8 cellular contexts compared by ENCODE assay signal in genomic region chr3:195859061-195859845, GRCh38. TPM values are rescaled to one million over a fixed set of nuclear protein-coding genes. Genes with fewer than 3 reads are reported as not detected.
DNase-seq lines count a peak whose midpoint lies in the region; ATAC-seq and TF ChIP-seq lines count a peak whose summit lies in the region.

No MANE protein-coding gene starts in this region.

- H3K18ac ChIP-seq in IMR-90 (ENCODE audit: low read depth, low read length), result no peak overlapping the region

- peak; percentile 59 for ATAC-seq in IMR-90 (ENCODE audit: low read depth)
- ATAC-seq in RWPE2 (ENCODE audit: low read depth), result peak; percentile 28; the same call in 1 of the 3 replicates
- ATAC-seq in GM18505 (IDR thresholded peaks at IDR 0.05; ENCODE audit: unreplicated experiment), result no peak

- H4K20me1 ChIP-seq in IMR-90 (ENCODE audit: insufficient read depth, low read length), result no peaks in the 10 kb centered on the region

- in situ Hi-C loops in IMR-90 (cut with MboI; ENCODE audit: low sequenced_read_pairs), result no loop called here

- H3K9me3 Mint-ChIP-seq in osteocyte (ENCODE audit: unreplicated experiment), result no peaks in the 10 kb centered on the region

- H2BK15ac ChIP-seq in IMR-90 (ENCODE audit: low read depth, low read length), result no peak overlapping the region

- peak overlapping the region; percentile 84 for H2AFZ ChIP-seq in IMR-90 (replicated peaks; ENCODE audit: low read length, poor library complexity)

- peak; percentile 80 for TF ChIP-seq RAD21 in IMR-90 (IDR thresholded peaks at IDR 0.05; ENCODE audit: low read length)

- no peak overlapping the region for H4K8ac ChIP-seq in IMR-90 (ENCODE audit: low read depth in 2 of 2, low read length in 2 of 2)

- H3K36me3 Mint-ChIP-seq in osteocyte (ENCODE audit: unreplicated experiment), result no peaks in the 10 kb centered on the region

- peak overlapping the region; percentile 68 for H2AK9ac ChIP-seq in IMR-90 (replicated peaks; ENCODE audit: low read depth, low read length, poor library complexity)

- no peaks in the 10 kb centered on the region for H3K27me3 Mint-ChIP-seq in osteocyte (ENCODE audit: unreplicated experiment)

- CTCF ChIA-PET in IMR-90 (lab: Yijun Ruan, JAX), result interaction anchor here (0.9 to 2.6 kb wide), 4 partner anchors 8 to 55 kb away, joined by 3 to 19 read pairs (median 8); no protein-coding TSS in a partner anchor

- H3K9ac ChIP-seq in IMR-90 (ENCODE audit: low read depth, low read length), result no peak overlapping the region

- no peak overlapping the region for H3K27ac Mint-ChIP-seq in osteocyte (ENCODE audit: unreplicated experiment)

- peak; percentile 92 for TF ChIP-seq CTCF in IMR-90 (conservative IDR thresholded peaks at IDR 0.05; ENCODE audit: low read depth, low read length)
- TF ChIP-seq CTCF in RWPE2 (IDR thresholded peaks at IDR 0.05; ENCODE audit: poor library complexity, severe bottlenecking), result peak; percentile 96
- peak; percentile 96 for TF ChIP-seq CTCF in foreskin fibroblast (IDR thresholded peaks at IDR 0.05; ENCODE audit: low read depth, low read length)
- TF ChIP-seq CTCF in osteocyte (IDR thresholded peaks at IDR 0.05), result peak; percentile 92
- TF ChIP-seq CTCF in tibial artery (IDR thresholded peaks at IDR 0.05), result peak; percentile 95 to 97

- WGBS in IMR-90 (ENCODE audit: extremely low coverage in 2 of 2, insufficient read length in 1 of 2), 2 experiments, result 60% methylated on average over 1 of the region's 21 CpGs; no CpG with 5 or more reads in 1 of the 2 experiments

- DNase-seq in DMS53 (lab: John Stamatoyannopoulos, UW) (peak; percentile 69), IMR-90 (peak; percentile 44), RWPE2 (ENCODE audit: low spot score) (no peak), foreskin fibroblast (peak; percentile 50 to 85), osteocyte (ENCODE audit: extremely low spot score, unreplicated experiment) (no peak), tibial artery (peak; percentile 75 to 84)
- peak; percentile 59 for DNase-seq in activated effector memory CD4-positive, alpha-beta T cell treated with Interleukin-2 at 50 U/mL for 16 hours

- H3K4ac ChIP-seq in IMR-90 (ENCODE audit: low read depth, low read length), result no peak overlapping the region

- peak overlapping the region; percentile 35; the same call in 1 of the 2 replicates for H2AK5ac ChIP-seq in IMR-90 (ENCODE audit: low read depth, low read length)

- intact Hi-C loops in IMR-90 (cut with micrococcal nuclease), result loop anchor here (1.0 to 5.0 kb wide), 3 partner anchors 35 to 348 kb away; no protein-coding TSS in a partner anchor
- intact Hi-C loops in tibial artery (cut with DNase I; ENCODE audit: low total_unique reads), result no loop called here

- TF ChIP-seq POLR2A in IMR-90 (IDR thresholded peaks at IDR 0.05; ENCODE audit: low read depth, low read length), result no peak
- no peak for TF ChIP-seq POLR2A in GM18505 (IDR thresholded peaks at IDR 0.05; ENCODE audit: borderline replicate concordance, extremely low read depth, insufficient read depth, insufficient read length)

- H2BK5ac ChIP-seq in IMR-90 (ENCODE audit: low read depth, low read length, poor library complexity, severe bottlenecking), result no peak overlapping the region

- no peaks in the 10 kb centered on the region; the same call in 1 of the 2 replicates for H3K36me3 ChIP-seq in IMR-90 (ENCODE audit: control insufficient read depth, insufficient read depth, low read length)
- H3K36me3 ChIP-seq in RWPE2 (ENCODE audit: low read depth), result no peaks in the 10 kb centered on the region
- no peaks in the 10 kb centered on the region for H3K36me3 ChIP-seq in tibial artery

- H3K4me3 Mint-ChIP-seq in osteocyte (ENCODE audit: unreplicated experiment), result no peak overlapping the region

- no peak overlapping the region for H2BK120ac ChIP-seq in IMR-90 (ENCODE audit: low read depth, low read length)

- no peaks in the 10 kb centered on the region for H3K79me1 ChIP-seq in IMR-90 (ENCODE audit: low read depth in 1 of 2, low read length in 2 of 2)

- no peak overlapping the region for H4K5ac ChIP-seq in IMR-90 (ENCODE audit: low read depth, low read length)

- H3K23ac ChIP-seq in IMR-90 (ENCODE audit: low read depth, low read length), result no peak overlapping the region

- no TSS peak for BruUV-seq in IMR-90 (replicated peaks; lab: Mats Ljungman, UMichigan)

- H3K9me3 ChIP-seq in IMR-90 (ENCODE audit: control insufficient read depth, insufficient read depth, low read length), result no peaks in the 10 kb centered on the region
- no peaks in the 10 kb centered on the region for H3K9me3 ChIP-seq in RWPE2 (ENCODE audit: severe bottlenecking)
- no peaks in the 10 kb centered on the region for H3K9me3 ChIP-seq in tibial artery

- peaks cover 8% of the 10 kb centered on the region for H3K4me1 Mint-ChIP-seq in osteocyte (ENCODE audit: unreplicated experiment)

- no peaks in the 10 kb centered on the region for H3K27me3 ChIP-seq in IMR-90 (ENCODE audit: control insufficient read depth, insufficient read depth, low read length)
- no peaks in the 10 kb centered on the region for H3K27me3 ChIP-seq in RWPE2 (ENCODE audit: insufficient read depth, poor library complexity, severe bottlenecking)
- no peaks in the 10 kb centered on the region for H3K27me3 ChIP-seq in tibial artery

- no peak overlapping the region for H4K91ac ChIP-seq in IMR-90 (ENCODE audit: insufficient read depth, low read depth, low read length)

- H3K27ac ChIP-seq in IMR-90 (ENCODE audit: insufficient read depth, low read length), result no peak overlapping the region
- H3K27ac ChIP-seq in RWPE2 (ENCODE audit: poor library complexity, severe bottlenecking), result no peak overlapping the region
- no peak overlapping the region for H3K27ac ChIP-seq in tibial artery

- no peak overlapping the region for H2BK20ac ChIP-seq in IMR-90 (ENCODE audit: low read depth, low read length)

- H3K4me3 ChIP-seq in IMR-90 (ENCODE audit: insufficient read depth, low read depth, low read length), result no peak overlapping the region
- H3K4me3 ChIP-seq in RWPE2 (ENCODE audit: severe bottlenecking), result no peak overlapping the region
- H3K4me3 ChIP-seq in foreskin fibroblast (ENCODE audit: low read depth in 1 of 2, low read length in 2 of 2), result peak overlapping the region in 1 of 2 donors; percentile 3
- peak overlapping the region; percentile 13 to 23 for H3K4me3 ChIP-seq in tibial artery

- 0 out of 2 replicates have a peak, but pooled peaks cover 2% of the 10 kb centered on the region for H3K4me1 ChIP-seq in IMR-90 (ENCODE audit: control insufficient read depth, insufficient read depth, low read length)
- peaks cover 9% of the 10 kb centered on the region for H3K4me1 ChIP-seq in RWPE2 (ENCODE audit: insufficient read depth, poor library complexity, severe bottlenecking)
- peaks cover 0 to 20% (median 14%) of the 10 kb centered on the region in 4 donors for H3K4me1 ChIP-seq in tibial artery

- dilution Hi-C loops in IMR-90 (cut with HindIII; ENCODE audit: low sequenced_read_pairs, unreplicated experiment), result no loop called here

- peak overlapping the region; percentile 70; the same call in 1 of the 2 replicates for H3K4me2 ChIP-seq in IMR-90 (ENCODE audit: low read depth, low read length)

- H3K14ac ChIP-seq in IMR-90 (replicated peaks; ENCODE audit: low read depth, low read length), result no peak overlapping the region

- H3K56ac ChIP-seq in IMR-90 (ENCODE audit: extremely low read depth, insufficient read depth, low read length), result no peak overlapping the region

- no peaks in the 10 kb centered on the region for H3K9me1 ChIP-seq in IMR-90 (ENCODE audit: insufficient read depth, low read length)

- POLR2A ChIA-PET in IMR-90 (lab: Charles Lee; ENCODE audit: unreplicated experiment), result no interaction called here

TF ChIP-seq in IMR-90, 13 proteins besides CTCF, POLR2A, EP300 and RAD21 (continues in another document):
- TF ChIP-seq MAFK (IDR thresholded peaks at IDR 0.05; ENCODE audit: low read depth, low read length), result no peak
- peak; percentile 76 for TF ChIP-seq SMC3 (IDR thresholded peaks at IDR 0.05; ENCODE audit: low read depth, low read length)
- no peak for TF ChIP-seq CHD1 (IDR thresholded peaks at IDR 0.05; ENCODE audit: low read depth, low read length)
- TF ChIP-seq BHLHE40 (IDR thresholded peaks at IDR 0.05; ENCODE audit: low read depth, low read length), result no peak
- no peak for TF ChIP-seq MAZ (IDR thresholded peaks at IDR 0.05; ENCODE audit: borderline replicate concordance, low read depth, low read length)
- TF ChIP-seq NFE2L2 (IDR thresholded peaks at IDR 0.05; ENCODE audit: low read depth, low read length), result no peak
- TF ChIP-seq CEBPB (IDR thresholded peaks at IDR 0.05; ENCODE audit: low read depth, low read length), result peak; percentile 74
- TF ChIP-seq USF2 (IDR thresholded peaks at IDR 0.05; ENCODE audit: low read depth, low read length), result no peak
- no peak for TF ChIP-seq MXI1 (IDR thresholded peaks at IDR 0.05; ENCODE audit: borderline replicate concordance, low read depth, low read length)
- no peak for TF ChIP-seq RFX5 (IDR thresholded peaks at IDR 0.05; ENCODE audit: low read depth, low read length)
- TF ChIP-seq, protein P1, sequence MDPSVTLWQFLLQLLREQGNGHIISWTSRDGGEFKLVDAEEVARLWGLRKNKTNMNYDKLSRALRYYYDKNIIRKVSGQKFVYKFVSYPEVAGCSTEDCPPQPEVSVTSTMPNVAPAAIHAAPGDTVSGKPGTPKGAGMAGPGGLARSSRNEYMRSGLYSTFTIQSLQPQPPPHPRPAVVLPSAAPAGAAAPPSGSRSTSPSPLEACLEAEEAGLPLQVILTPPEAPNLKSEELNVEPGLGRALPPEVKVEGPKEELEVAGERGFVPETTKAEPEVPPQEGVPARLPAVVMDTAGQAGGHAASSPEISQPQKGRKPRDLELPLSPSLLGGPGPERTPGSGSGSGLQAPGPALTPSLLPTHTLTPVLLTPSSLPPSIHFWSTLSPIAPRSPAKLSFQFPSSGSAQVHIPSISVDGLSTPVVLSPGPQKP (IDR thresholded peaks at IDR 0.05; ENCODE audit: borderline replicate concordance, low read depth, low read length), result no peak

RNA-seq across cellular contexts. Expression of gene MUC4, which starts 47.5 kb away (rescaled TPM):
- total RNA-seq in IMR-90 (2012; rRNA removed) (not detected in 2 replicates), osteocyte (not detected in 2 replicates)
- not detected in 2 replicates for polyA plus RNA-seq in IMR-90 (2012; rRNA removed)
- polyA plus RNA-seq in IMR-90 (2012; cell fraction: cytosol; rRNA removed), result not detected in 2 replicates
- not detected in 2 replicates for polyA plus RNA-seq in IMR-90 (2012; cell fraction: nucleus; rRNA removed; ENCODE audit: low replicate concordance)

RNA-seq across cellular contexts. Expression of gene TNK2, which starts 49.1 kb away (rescaled TPM):
- total RNA-seq in IMR-90 (2012; rRNA removed) (2.2 TPM in 2 replicates), osteocyte (42.9 and 54.2 TPM in 2 replicates)
- 13.4 and 13.8 TPM in 2 replicates for polyA plus RNA-seq in IMR-90 (2012; rRNA removed)
- polyA plus RNA-seq in IMR-90 (2012; cell fraction: cytosol; rRNA removed), result 10.2 and 10.5 TPM in 2 replicates
- 86.5 and 180 TPM in 2 replicates for polyA plus RNA-seq in IMR-90 (2012; cell fraction: nucleus; rRNA removed; ENCODE audit: low replicate concordance)

Comparison
In these comparisons a context has a peak if more than half of its experiments do, and no peak if none do; other contexts are left out.
1. DNase-seq: peak in DMS53 (single experiment), IMR-90 (single experiment), activated effector memory CD4-positive, alpha-beta T cell treated with Interleukin-2 at 50 U/mL for 16 hours (single experiment), foreskin fibroblast (2 of 2) and tibial artery (2 of 2); none in RWPE2 (single experiment) and osteocyte (single experiment).
2. H3K4me3 ChIP-seq: peak in tibial artery (2 of 2); none in IMR-90 (single experiment) and RWPE2 (single experiment).
3. RNA of gene TNK2, which starts 49.1 kb away (total RNA-seq): 42.9 to 54.2 TPM in osteocyte; 2.2 TPM in IMR-90; every median in the first group is over 10 times any median in the second.
4. Peak in every context shown above with its lines, with median percentiles within 50 percentile points of each other: CTCF ChIP-seq.